14 cellular contexts compared by ENCODE assay signal in genomic region chr15:101176625-101177024, GRCh38.
A peak's percentile ranks its signal among the peaks of the same experiment; 100 is the strongest.
DNase-seq lines count a peak whose midpoint lies in the region; FAIRE-seq and TF ChIP-seq lines count a peak whose summit lies in the region.
"Had no signal": no experiment of that assay in that cellular context is flagged by ENCODE, and none has a peak within 500 bp of the region (broad histone marks: within the 10 kb centered on the region; RNA-seq: fewer than 3 reads in every experiment).

No MANE protein-coding gene starts in this region.

- H3K4me3 ChIP-seq in endothelial cell of umbilical vein (replicated peaks in 1 of 3; ENCODE audit: insufficient read depth in 1 of 3, low read depth in 1 of 3, low read length in 3 of 3) = no peak overlapping the region
- H3K4me3 ChIP-seq in CD8-positive, alpha-beta memory T cell (ENCODE audit: low read length) = no peak overlapping the region
- H3K4me3 ChIP-seq: coronary artery had no signal

- peaks cover 27% of the 10 kb centered on the region for H3K4me1 ChIP-seq in endothelial cell of umbilical vein (ENCODE audit: control insufficient read depth, extremely low read depth, insufficient read depth, low read length)
- H3K4me1 ChIP-seq in CD8-positive, alpha-beta memory T cell (ENCODE audit: insufficient read depth, low read length) = peaks cover 5% of the 10 kb centered on the region

- peaks cover 0 to 7% of the 10 kb centered on the region in 2 experiments for H3K36me3 ChIP-seq in endothelial cell of umbilical vein (ENCODE audit: control insufficient read depth in 2 of 2, extremely low read depth in 1 of 2, insufficient read depth in 2 of 2, low read length in 2 of 2)
- peaks cover 13% of the 10 kb centered on the region for H3K36me3 ChIP-seq in CD8-positive, alpha-beta memory T cell (ENCODE audit: insufficient read depth, low read length)

- H3K9me3 Mint-ChIP-seq in mesothelial cell of epicardium = no peaks in the 10 kb centered on the region
- no peaks in the 10 kb centered on the region for H3K9me3 Mint-ChIP-seq in CD8-positive, alpha-beta memory T cell

- TF ChIP-seq POLR2A in endothelial cell of umbilical vein (IDR thresholded peaks at IDR 0.05; ENCODE audit: low read depth, low read length) = no peak

- H3K27ac Mint-ChIP-seq in mesothelial cell of epicardium = peak overlapping the region; percentile 59
- peak overlapping the region in 2 of 8 donors; percentile 40 to 73 for H3K27ac Mint-ChIP-seq in CD8-positive, alpha-beta memory T cell

- peaks cover 14% of the 10 kb centered on the region for H3K4me1 Mint-ChIP-seq in mesothelial cell of epicardium
- peaks cover 12 to 16% (median 14%) of the 10 kb centered on the region in 3 donors for H3K4me1 Mint-ChIP-seq in CD8-positive, alpha-beta memory T cell

- BruUV-seq in endothelial cell of umbilical vein (replicated peaks; lab: Mats Ljungman, UMichigan) = TSS peak; percentile 29

- CTCF ChIA-PET in endothelial cell of umbilical vein (lab: Charles Lee) = interaction anchor here (0.7 to 1.6 kb wide), 9 partner anchors 8 to 85 kb away, joined by 3 to 8 read pairs (median 4); no protein-coding TSS in a partner anchor
- CTCF ChIA-PET in CD8-positive, alpha-beta memory T cell (lab: Charles Lee) = no interaction called here

- H3K9me3 ChIP-seq in endothelial cell of umbilical vein (replicated peaks; ENCODE audit: control insufficient read depth, insufficient read depth, low read length) = no peaks in the 10 kb centered on the region
- no peaks in the 10 kb centered on the region for H3K9me3 ChIP-seq in CD8-positive, alpha-beta memory T cell (ENCODE audit: low read length)

- H3K4me2 ChIP-seq in endothelial cell of umbilical vein (ENCODE audit: insufficient read depth, low read length) = peak overlapping the region; percentile 50

- no peak overlapping the region for H3K9ac ChIP-seq in endothelial cell of umbilical vein (replicated peaks; ENCODE audit: extremely low read depth, insufficient read depth, low read length)

- intact Hi-C loops in endothelial cell of umbilical vein (cut with micrococcal nuclease) = loop anchor here (1.0 to 10.0 kb wide), 5 partner anchors 9 to 162 kb away; no protein-coding TSS in a partner anchor

- no peaks in the 10 kb centered on the region for H3K9me1 ChIP-seq in endothelial cell of umbilical vein (replicated peaks; ENCODE audit: control insufficient read depth, extremely low read depth, insufficient read depth, low read length)

- no peaks in the 10 kb centered on the region for H4K20me1 ChIP-seq in endothelial cell of umbilical vein (replicated peaks; ENCODE audit: control insufficient read depth, extremely low read depth, insufficient read depth, low read length)

- no peaks in the 10 kb centered on the region for H3K27me3 ChIP-seq in endothelial cell of umbilical vein (ENCODE audit: control insufficient read depth in 2 of 2, insufficient read depth in 2 of 2, low read length in 2 of 2)
- no peaks in the 10 kb centered on the region for H3K27me3 ChIP-seq in CD8-positive, alpha-beta memory T cell (ENCODE audit: insufficient read depth, low read length, poor library complexity, severe bottlenecking)

- FAIRE-seq in endothelial cell of umbilical vein (lab: Jason Lieb, UNC) = peak; percentile 86
- FAIRE-seq: GM12891 had no signal

- peaks cover 18% of the 10 kb centered on the region for H3K79me2 ChIP-seq in endothelial cell of umbilical vein (ENCODE audit: control insufficient read depth, insufficient read depth, low read length)

- H3K4me3 Mint-ChIP-seq in mesothelial cell of epicardium = no peak overlapping the region
- H3K4me3 Mint-ChIP-seq in CD8-positive, alpha-beta memory T cell = no peak overlapping the region

- dilution Hi-C loops in endothelial cell of umbilical vein (cut with MboI; ENCODE audit: extremely low pct_ligation_motif_present, low sequenced_read_pairs) = no loop called here

- H2AFZ ChIP-seq in endothelial cell of umbilical vein (ENCODE audit: low read depth, low read length) = no peak overlapping the region

- POLR2A ChIA-PET in endothelial cell of umbilical vein (lab: Charles Lee) = interaction anchor here (0.6 to 1.6 kb wide), 8 partner anchors 8 to 75 kb away, joined by 3 to 7 read pairs (median 3); partner anchors contain the start of gene CHSY1
- POLR2A ChIA-PET in CD8-positive, alpha-beta memory T cell (lab: Charles Lee) = no interaction called here

- H3K36me3 Mint-ChIP-seq in mesothelial cell of epicardium = peaks cover 42% of the 10 kb centered on the region
- H3K36me3 Mint-ChIP-seq in CD8-positive, alpha-beta memory T cell = peaks cover 0 to 63% (median 20%) of the 10 kb centered on the region in 3 donors

- TF ChIP-seq CTCF in endothelial cell of umbilical vein (IDR thresholded peaks at IDR 0.05; ENCODE audit: extremely low read depth in 1 of 2, insufficient read depth in 1 of 2, low read depth in 1 of 2, low read length in 2 of 2) (no peak), mesothelial cell of epicardium (IDR thresholded peaks at IDR 0.05; ENCODE audit: unreplicated experiment) (no peak)

- DNase-seq in CD1c-positive myeloid dendritic cell (ENCODE audit: extremely low spot score) (peak; percentile 33), NCI-H226 (peak; percentile 78), endothelial cell of umbilical vein (ENCODE audit: low read depth, low spot score) (peak; percentile 79), mesothelial cell of epicardium (ENCODE audit: low spot score in 2 of 2, unreplicated experiment in 2 of 2) (no peak), NCI-H510A treated with DMSO at 0.1 percent for 48 hours (lab: John Stamatoyannopoulos, UW) (no peak)
- no peak for DNase-seq in CD8-positive, alpha-beta memory T cell
- no peak for DNase-seq in activated naive CD4-positive, alpha-beta T cell treated with anti-CD3 and anti-CD28 coated beads, Interleukin-2, amount 50 U/mL, for 16 hours
- no peak for DNase-seq in stimulated activated CD4-positive, alpha-beta T cell treated with anti-CD3 and anti-CD28 coated beads, Interleukin-15, amount 100 ng/mL, for 24 hours
- DNase-seq: KG1, occipital lobe, T-helper 2 cell had no signal

- peak overlapping the region; percentile 68 for H3K27ac ChIP-seq in endothelial cell of umbilical vein (ENCODE audit: insufficient read depth, low read depth, low read length)
- no peak overlapping the region for H3K27ac ChIP-seq in CD8-positive, alpha-beta memory T cell (ENCODE audit: low read depth, low read length)
- H3K27ac ChIP-seq: C4-2B had no signal

- H3K27me3 Mint-ChIP-seq in mesothelial cell of epicardium (ENCODE audit: low read depth) = no peaks in the 10 kb centered on the region
- no peaks in the 10 kb centered on the region for H3K27me3 Mint-ChIP-seq in CD8-positive, alpha-beta memory T cell

TF ChIP-seq in endothelial cell of umbilical vein, 7 proteins besides CTCF, POLR2A, EP300 and RAD21:
- TF ChIP-seq EZH2 (IDR thresholded peaks at IDR 0.05; ENCODE audit: borderline replicate concordance, low read depth, low read length, severe bottlenecking) (no peak), GATA2 (IDR thresholded peaks at IDR 0.05; ENCODE audit: insufficient read depth, insufficient read length, low read depth, low read length) (peak; percentile 77), FOS (IDR thresholded peaks at IDR 0.05; ENCODE audit: borderline replicate concordance, insufficient read depth, low read length) (no peak), MYC (IDR thresholded peaks at IDR 0.05; ENCODE audit: low read depth, low read length) (no peak), JUN (IDR thresholded peaks at IDR 0.05; ENCODE audit: borderline replicate concordance, insufficient read depth, insufficient read length, low read depth) (peak; percentile 68), POLR2AphosphoS5 (IDR thresholded peaks at IDR 0.05; ENCODE audit: insufficient read depth, low read depth, low read length) (peak; percentile 54)

Comparison
In these comparisons a context has a peak if more than half of its experiments do, and no peak if none do; other contexts are left out.
1. DNase-seq: peak in CD1c-positive myeloid dendritic cell (single experiment), NCI-H226 (single experiment) and endothelial cell of umbilical vein (single experiment); none in mesothelial cell of epicardium (0 of 2), CD8-positive, alpha-beta memory T cell (0 of 5), activated naive CD4-positive, alpha-beta T cell treated with anti-CD3 and anti-CD28 coated beads, Interleukin-2, amount 50 U/mL, for 16 hours (single experiment), NCI-H510A treated with DMSO at 0.1 percent for 48 hours (single experiment) and stimulated activated CD4-positive, alpha-beta T cell treated with anti-CD3 and anti-CD28 coated beads, Interleukin-15, amount 100 ng/mL, for 24 hours (single experiment).